17 cellular contexts compared by ENCODE assay signal in the genomic region with DNA sequence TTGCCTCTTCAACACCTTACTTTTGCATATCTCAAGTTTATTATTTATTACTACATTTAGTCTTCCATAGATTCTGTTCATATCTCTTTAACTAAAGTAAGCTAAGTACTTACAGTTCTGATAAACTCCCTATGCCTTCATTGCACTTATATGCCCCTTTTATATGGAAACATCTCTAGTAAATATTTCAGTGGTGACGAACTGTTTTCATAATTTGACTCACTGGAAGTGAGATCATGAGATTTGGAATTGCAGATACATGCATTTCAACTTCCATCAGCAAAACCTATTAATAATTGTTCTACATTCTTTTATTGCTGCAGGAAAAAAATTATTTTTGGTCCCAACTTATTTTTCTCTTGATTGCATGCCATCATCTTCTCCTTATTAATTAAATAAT.
DNase-seq lines count a peak whose midpoint lies in the region; ATAC-seq, FAIRE-seq and TF ChIP-seq lines count a peak whose summit lies in the region.
"Had no signal": no experiment of that assay in that cellular context is flagged by ENCODE, and none has a peak within 500 bp of the region (broad histone marks: within the 10 kb centered on the region; RNA-seq: fewer than 3 reads in every experiment).

No MANE protein-coding gene starts in this region.

- ATAC-seq in foreskin keratinocyte (peak; percentile 57), GM19023 (IDR thresholded peaks at IDR 0.05; ENCODE audit: unreplicated experiment) (no peak), GM18502 (IDR thresholded peaks at IDR 0.05; ENCODE audit: poor library complexity, unreplicated experiment) (no peak), HG02623 (IDR thresholded peaks at IDR 0.05; ENCODE audit: unreplicated experiment) (no peak)
- ATAC-seq: activated naive CD4-positive, alpha-beta T cell treated with anti-CD3 and anti-CD28 coated beads, Interleukin-2, amount 50 U/mL, for 72 hours; GM23338; lower lobe of right lung had no signal

- H3K27ac ChIP-seq in ACC112 (ENCODE audit: low read depth, low read length): peak overlapping the region; percentile 34; the same call in 1 of the 2 replicates
- peak overlapping the region; percentile 48 for H3K27ac ChIP-seq in brain microvascular endothelial cell
- H3K27ac ChIP-seq in foreskin keratinocyte: peak overlapping the region; percentile 48
- no peak overlapping the region for H3K27ac ChIP-seq in ovary
- H3K27ac ChIP-seq: lower lobe of right lung, right atrium auricular region, thyroid gland had no signal

- H3K27me3 ChIP-seq in ACC112 (ENCODE audit: insufficient read depth, low read length) (no peaks in the 10 kb centered on the region), brain microvascular endothelial cell (replicated peaks) (no peaks in the 10 kb centered on the region), foreskin keratinocyte (no peaks in the 10 kb centered on the region), ovary (no peaks in the 10 kb centered on the region)
- H3K27me3 ChIP-seq: right atrium auricular region, thyroid gland had no signal

- no peaks in the 10 kb centered on the region for H3K9me3 ChIP-seq in ovary
- H3K9me3 ChIP-seq: Caco-2, lower lobe of right lung, right atrium auricular region, thyroid gland had no signal

- peaks cover 14% of the 10 kb centered on the region for H3K4me1 ChIP-seq in ACC112 (ENCODE audit: control insufficient read depth, insufficient read depth, low read length, unreplicated experiment)
- H3K4me1 ChIP-seq in foreskin keratinocyte: peaks cover 11% of the 10 kb centered on the region
- no peaks in the 10 kb centered on the region for H3K4me1 ChIP-seq in ovary (ENCODE audit: insufficient read depth)
- H3K4me1 ChIP-seq: Caco-2, lower lobe of right lung, right atrium auricular region, thyroid gland had no signal

- TF ChIP-seq CTCF in brain microvascular endothelial cell (IDR thresholded peaks at IDR 0.05; ENCODE audit: low read depth, low read length, missing control alignments) (no peak), foreskin keratinocyte (conservative IDR thresholded peaks at IDR 0.05) (no peak), ovary (IDR thresholded peaks at IDR 0.05) (no peak)

- DNase-seq in HTR-8/SVneo (ENCODE audit: insufficient read length, low spot score) (peak; percentile 3), brain microvascular endothelial cell (peak; percentile 31), foreskin keratinocyte (peak; percentile 62 to 82), ovary (no peak)
- DNase-seq: activated T-cell treated with anti-CD3 and anti-CD28 coated beads, Interleukin-2, amount 50 U/mL, for 24 hours; Caco-2; lower lobe of right lung; NCI-H1105 treated with DMSO at 0.1 percent for 48 hours; thyroid gland had no signal

- no peak for FAIRE-seq in HTR-8/SVneo (lab: Jason Lieb, UNC)
- FAIRE-seq: A204.1 had no signal

- H3K36me3 ChIP-seq in ACC112 (ENCODE audit: insufficient read depth, low read length) (no peaks in the 10 kb centered on the region), brain microvascular endothelial cell (replicated peaks) (no peaks in the 10 kb centered on the region), ovary (no peaks in the 10 kb centered on the region)
- H3K36me3 ChIP-seq: lower lobe of right lung, right atrium auricular region, thyroid gland had no signal

- in situ Hi-C loops in brain microvascular endothelial cell (cut with HindIII; ENCODE audit: low pct_ligation_motif_present, low sequenced_read_pairs): no loop called here

- no peak for TF ChIP-seq EP300 in ovary (IDR thresholded peaks at IDR 0.05)

- no peak for TF ChIP-seq POLR2A in ovary (IDR thresholded peaks at IDR 0.05)

- 87 to 92% (median 90%) methylated on average over 1 of the region's 1 CpG for WGBS in ovary, 3 donors

- H3K4me3 ChIP-seq in ACC112 (ENCODE audit: low read depth, low read length): no peak overlapping the region
- H3K4me3 ChIP-seq in brain microvascular endothelial cell (ENCODE audit: low read depth, low read length): no peak overlapping the region
- no peak overlapping the region for H3K4me3 ChIP-seq in ovary
- H3K4me3 ChIP-seq: GM23338, lower lobe of right lung, right atrium auricular region, thyroid gland had no signal

- H3K79me2 ChIP-seq in ACC112 (ENCODE audit: control insufficient read depth, insufficient read depth, low read length, unreplicated experiment): no peaks in the 10 kb centered on the region

- peak overlapping the region; percentile 71 for H2AFZ ChIP-seq in ACC112 (ENCODE audit: low read length, unreplicated experiment)
- H2AFZ ChIP-seq: GM23338 had no signal

- intact Hi-C loops in ovary (cut with DNase I): no loop called here

Comparison
In these comparisons a context has a peak if more than half of its experiments do, and no peak if none do; other contexts are left out.
1. H3K27ac ChIP-seq: peak in ACC112 (single experiment), brain microvascular endothelial cell (single experiment) and foreskin keratinocyte (single experiment); none in ovary (0 of 2).
2. DNase-seq: peak in HTR-8/SVneo (single experiment), brain microvascular endothelial cell (single experiment) and foreskin keratinocyte (2 of 2); none in ovary (0 of 5).